In genomic region chr2:33230877-33231276, GRCh38 we compare ENCODE assay signal across 17 cellular contexts.
DNase-seq lines count a peak whose midpoint lies in the region; ATAC-seq and TF ChIP-seq lines count a peak whose summit lies in the region.
"Had no signal": no experiment of that assay in that cellular context is flagged by ENCODE, and none has a peak within 500 bp of the region (broad histone marks: within the 10 kb centered on the region; RNA-seq: fewer than 3 reads in every experiment).

No MANE protein-coding gene starts in this region.

- no peak overlapping the region for H2AFZ ChIP-seq in mammary epithelial cell (ENCODE audit: low read depth, low read length)

- no peak overlapping the region for H3K4me2 ChIP-seq in mammary epithelial cell (ENCODE audit: insufficient read depth, low read depth, low read length)

- H3K79me2 ChIP-seq in mammary epithelial cell (ENCODE audit: insufficient read depth, low read length) = no peaks in the 10 kb centered on the region

- H3K4me1 ChIP-seq in mammary epithelial cell (ENCODE audit: insufficient read depth, low read length) = no peaks in the 10 kb centered on the region
- H3K4me1 ChIP-seq in aorta (ENCODE audit: control insufficient read depth in 1 of 2, insufficient read depth in 2 of 2, low read length in 2 of 2) = peaks cover 3 to 5% of the 10 kb centered on the region in 2 donors

- TF ChIP-seq CTCF in MCF 10A (IDR thresholded peaks at IDR 0.05; ENCODE audit: unreplicated experiment) = no peak
- TF ChIP-seq CTCF in mammary epithelial cell (conservative IDR thresholded peaks at IDR 0.05 in 1 of 2, IDR thresholded peaks at IDR 0.05 in 1 of 2; ENCODE audit: extremely low read depth in 1 of 2, insufficient read depth in 1 of 2, low read depth in 1 of 2, low read length in 2 of 2) = no peak

- no peak overlapping the region for H3K9ac ChIP-seq in mammary epithelial cell (ENCODE audit: insufficient read depth, low read length)

- in situ Hi-C loops in mammary epithelial cell (cut with MboI; ENCODE audit: low sequenced_read_pairs in 2 of 2) = no loop called here

- no peaks in the 10 kb centered on the region for H3K36me3 ChIP-seq in mammary epithelial cell (ENCODE audit: insufficient read depth, low read length)
- no peaks in the 10 kb centered on the region for H3K36me3 ChIP-seq in aorta (ENCODE audit: control insufficient read depth in 1 of 2, insufficient read depth in 2 of 2, low read length in 1 of 2)

- POLR2A ChIA-PET in MCF 10A (lab: Yijun Ruan, JAX) = interaction anchor here (1.4 kb wide), 1 partner anchor 19 kb away, joined by 10 read pairs; no protein-coding TSS in a partner anchor

- H3K4me1 Mint-ChIP-seq in MCF 10A (ENCODE audit: insufficient read depth, unreplicated experiment) = peaks cover 7% of the 10 kb centered on the region

- H3K27ac ChIP-seq in mammary epithelial cell (ENCODE audit: insufficient read depth, low read depth, low read length) (no peak overlapping the region), epithelial cell of prostate (peak overlapping the region; percentile 53), aorta (ENCODE audit: low read depth in 1 of 2, low read length in 2 of 2) (no peak overlapping the region)
- H3K27ac ChIP-seq: RWPE1 had no signal

- 88% methylated on average over 9 of the region's 9 CpGs for WGBS in mammary epithelial cell (ENCODE audit: low coverage, missing lambda C conversion rate)
- 28 to 38% methylated on average over 8 to 9 of the region's 9 CpGs for WGBS in aorta, 2 donors

- no peaks in the 10 kb centered on the region for H3K9me3 Mint-ChIP-seq in MCF 10A (ENCODE audit: unreplicated experiment)
- H3K9me3 Mint-ChIP-seq: H9 had no signal

- peaks cover 13% of the 10 kb centered on the region for H3K36me3 Mint-ChIP-seq in MCF 10A (ENCODE audit: insufficient read depth, unreplicated experiment)

- peak overlapping the region; percentile 66 for H3K27ac Mint-ChIP-seq in MCF 10A (ENCODE audit: low read depth, unreplicated experiment)
- H3K27ac Mint-ChIP-seq: H9 had no signal

- no peaks in the 10 kb centered on the region for H3K27me3 Mint-ChIP-seq in MCF 10A (ENCODE audit: insufficient read depth, unreplicated experiment)

- BruUV-seq in MCF 10A (replicated peaks; lab: Mats Ljungman, UMichigan) = no TSS peak
- BruUV-seq in mammary epithelial cell (replicated peaks; lab: Mats Ljungman, UMichigan) = no TSS peak

- dilution Hi-C loops in mammary epithelial cell (cut with HindIII; ENCODE audit: low sequenced_read_pairs) = no loop called here

- no peaks in the 10 kb centered on the region for H3K27me3 ChIP-seq in mammary epithelial cell (ENCODE audit: insufficient read depth, low read length)
- no peaks in the 10 kb centered on the region for H3K27me3 ChIP-seq in aorta (ENCODE audit: control insufficient read depth in 1 of 2, insufficient read depth in 2 of 2, low read length in 1 of 2)

- no peaks in the 10 kb centered on the region for H4K20me1 ChIP-seq in mammary epithelial cell (ENCODE audit: insufficient read depth, low read length)

- peak; percentile 76 for ATAC-seq in SK-N-SH treated with all-trans-retinoic acid at 6 μM for 48 hours
- ATAC-seq in aorta (ENCODE audit: low FRiP score) = no peak
- no peak for ATAC-seq in HG03521 (IDR thresholded peaks at IDR 0.05; ENCODE audit: unreplicated experiment)

- DNase-seq in MCF 10A (ENCODE audit: unreplicated experiment) (no peak), mammary epithelial cell (no peak), epithelial cell of prostate (ENCODE audit: low read depth, low spot score) (no peak), aorta (no peak), NCI-H1694 (lab: John Stamatoyannopoulos, UW) (no peak), DMS114 treated with DMSO at 0.1 percent for 48 hours (lab: John Stamatoyannopoulos, UW; ENCODE audit: unreplicated experiment) (no peak)
- DNase-seq: 8988T, C1 segment of cervical spinal cord, H9, NCI-H1048, NCI-H2171, NCI-H510A, OCI-M1, T-helper 1 cell had no signal

- H3K4me3 ChIP-seq in mammary epithelial cell (replicated peaks in 1 of 3; ENCODE audit: insufficient read depth in 1 of 3, low read depth in 2 of 3, low read length in 3 of 3) = no peak overlapping the region
- no peak overlapping the region for H3K4me3 ChIP-seq in aorta (ENCODE audit: low read length in 2 of 2)

- intact Hi-C loops in MCF 10A (cut with micrococcal nuclease) (no loop called here), mammary epithelial cell (cut with micrococcal nuclease) (no loop called here), aorta (cut with DNase I) (no loop called here)

- H3K4me3 Mint-ChIP-seq in MCF 10A (ENCODE audit: unreplicated experiment) = peak overlapping the region; percentile 36
- H3K4me3 Mint-ChIP-seq: H9 had no signal

- H3K9me3 ChIP-seq in mammary epithelial cell (replicated peaks; ENCODE audit: insufficient read depth, low read length) (no peaks in the 10 kb centered on the region), aorta (ENCODE audit: control insufficient read depth, low read length) (no peaks in the 10 kb centered on the region)

- CTCF ChIA-PET in MCF 10A (lab: Yijun Ruan, JAX) = interaction anchor here (0.5 to 0.7 kb wide), 3 partner anchors 161 to 607 kb away, joined by 3 read pairs; no protein-coding TSS in a partner anchor
- CTCF ChIA-PET in mammary epithelial cell (lab: Charles Lee; ENCODE audit: low non-redundant PET) = no interaction called here

TF ChIP-seq in SK-N-SH treated with all-trans-retinoic acid at 6 μM for 48 hours, 23 proteins besides CTCF, POLR2A, EP300 and RAD21:
- TF ChIP-seq, protein P1, sequence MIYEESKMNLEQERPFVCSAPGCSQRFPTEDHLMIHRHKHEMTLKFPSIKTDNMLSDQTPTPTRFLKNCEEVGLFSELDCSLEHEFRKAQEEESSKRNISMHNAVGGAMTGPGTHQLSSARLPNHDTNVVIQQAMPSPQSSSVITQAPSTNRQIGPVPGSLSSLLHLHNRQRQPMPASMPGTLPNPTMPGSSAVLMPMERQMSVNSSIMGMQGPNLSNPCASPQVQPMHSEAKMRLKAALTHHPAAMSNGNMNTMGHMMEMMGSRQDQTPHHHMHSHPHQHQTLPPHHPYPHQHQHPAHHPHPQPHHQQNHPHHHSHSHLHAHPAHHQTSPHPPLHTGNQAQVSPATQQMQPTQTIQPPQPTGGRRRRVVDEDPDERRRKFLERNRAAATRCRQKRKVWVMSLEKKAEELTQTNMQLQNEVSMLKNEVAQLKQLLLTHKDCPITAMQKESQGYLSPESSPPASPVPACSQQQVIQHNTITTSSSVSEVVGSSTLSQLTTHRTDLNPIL (CRISPR knock-in tag; IDR thresholded peaks at IDR 0.05; ENCODE audit: low read depth) = no peak
